ENCODE assay signal across 8 cellular contexts in genomic region chr6:35731414-35731735, GRCh38. TPM values are rescaled to one million over a fixed set of nuclear protein-coding genes. Genes with fewer than 3 reads are reported as not detected.
DNase-seq lines count a peak whose midpoint lies in the region; ATAC-seq and TF ChIP-seq lines count a peak whose summit lies in the region.

No MANE protein-coding gene starts in this region.

- DNase-seq in A673 (ENCODE audit: low spot score) (peak; percentile 90), NCI-H345 treated with DMSO at 0.1 percent for 48 hours (lab: John Stamatoyannopoulos, UW; ENCODE audit: unreplicated experiment) (peak; percentile 27), cerebellum (ENCODE audit: low spot score) (peak; percentile 81), kidney tubule cell (ENCODE audit: low spot score) (peak; percentile 63)
- DNase-seq in activated CD4-positive, alpha-beta T cell treated with anti-CD3 and anti-CD28 coated beads for 24 hours (ENCODE audit: low read depth in 2 of 2): peak; percentile 83 to 98
- DNase-seq in stimulated activated CD4-positive, alpha-beta T cell treated with anti-CD3 and anti-CD28 coated beads, Interleukin-1b, Interleukin-23, amount 100 ng/mL, for 1 hour (ENCODE audit: low read depth in 2 of 2): peak; percentile 75 to 88

- peak; percentile 81 for TF ChIP-seq POLR2A in GM18526 (IDR thresholded peaks at IDR 0.05; ENCODE audit: extremely low read depth, insufficient read length)

- H3K36me3 ChIP-seq in A673 (ENCODE audit: insufficient read depth, low read length, poor library complexity, severe bottlenecking): no peaks in the 10 kb centered on the region

- no peaks in the 10 kb centered on the region for H3K27me3 ChIP-seq in A673 (replicated peaks; ENCODE audit: insufficient read depth, low read depth, low read length, poor library complexity)

- BruUV-seq in A673 (replicated peaks; lab: Mats Ljungman, UMichigan): no TSS peak

- no peaks in the 10 kb centered on the region for H3K9me3 ChIP-seq in A673 (ENCODE audit: low read depth, low read length, poor library complexity, severe bottlenecking)

- peak overlapping the region; percentile 90 for H3K4me3 ChIP-seq in A673 (ENCODE audit: low read depth, low read length, poor library complexity, severe bottlenecking)

- CTCF ChIA-PET in A673 (lab: Charles Lee): interaction anchor here (0.5 kb wide), 1 partner anchor 209 kb away, joined by 10 read pairs; no protein-coding TSS in a partner anchor

- peak; percentile 44 for ATAC-seq in HG03066 (IDR thresholded peaks at IDR 0.05; ENCODE audit: low read depth, unreplicated experiment)

- TF ChIP-seq CTCF in A673 (conservative IDR thresholded peaks at IDR 0.05; ENCODE audit: low read depth, low read length): no peak

- H3K27ac ChIP-seq in A673 (ENCODE audit: low read depth, low read length, poor library complexity, severe bottlenecking): peak overlapping the region; percentile 81

- intact Hi-C loops in A673 (cut with micrococcal nuclease; ENCODE audit: unreplicated experiment): loop anchor here (10.0 kb wide), 1 partner anchor 363 kb away; no protein-coding TSS in a partner anchor

- peaks cover 34% of the 10 kb centered on the region for H3K4me1 ChIP-seq in A673 (ENCODE audit: insufficient read depth, low read length, poor library complexity, severe bottlenecking)

- POLR2A ChIA-PET in A673 (lab: Charles Lee; ENCODE audit: low non-redundant PET): no interaction called here

RNA-seq across cellular contexts. Expression of gene ARMC12, which starts 5.5 kb away (rescaled TPM):
- 0.74 and 1.0 TPM in 2 replicates for total RNA-seq in A673 (2021)
- total RNA-seq in cerebellum: 0.54 TPM

RNA-seq across cellular contexts. Expression of gene FKBP5, which starts 42.7 kb away (rescaled TPM):
- 20.4 and 26.2 TPM in 2 replicates for total RNA-seq in A673 (2021)
- 4.6 TPM for total RNA-seq in cerebellum

RNA-seq across cellular contexts. Expression of gene CLPSL2, which starts 45.0 kb away (rescaled TPM):
- total RNA-seq in A673 (2021) (not detected in 2 replicates), cerebellum (not detected)

RNA-seq across cellular contexts. Expression of gene CLPSL1, which starts 49.4 kb away (rescaled TPM):
- total RNA-seq in A673 (2021): not detected in 2 replicates
- not detected for total RNA-seq in cerebellum

Comparison
In these comparisons a context has a peak if more than half of its experiments do, and no peak if none do; other contexts are left out.
1. Peak in every context shown above with its lines: DNase-seq, ATAC-seq, H3K4me3 ChIP-seq and H3K27ac ChIP-seq.
2. DNase-seq: peak in every context shown above with its lines; median percentile 90 in activated CD4-positive, alpha-beta T cell treated with anti-CD3 and anti-CD28 coated beads for 24 hours; 90 in A673; 82 in stimulated activated CD4-positive, alpha-beta T cell treated with anti-CD3 and anti-CD28 coated beads, Interleukin-1b, Interleukin-23, amount 100 ng/mL, for 1 hour; 81 in cerebellum; 63 in kidney tubule cell; 27 in NCI-H345 treated with DMSO at 0.1 percent for 48 hours.